1 cellular context compared by ENCODE assay signal in the genomic region with DNA sequence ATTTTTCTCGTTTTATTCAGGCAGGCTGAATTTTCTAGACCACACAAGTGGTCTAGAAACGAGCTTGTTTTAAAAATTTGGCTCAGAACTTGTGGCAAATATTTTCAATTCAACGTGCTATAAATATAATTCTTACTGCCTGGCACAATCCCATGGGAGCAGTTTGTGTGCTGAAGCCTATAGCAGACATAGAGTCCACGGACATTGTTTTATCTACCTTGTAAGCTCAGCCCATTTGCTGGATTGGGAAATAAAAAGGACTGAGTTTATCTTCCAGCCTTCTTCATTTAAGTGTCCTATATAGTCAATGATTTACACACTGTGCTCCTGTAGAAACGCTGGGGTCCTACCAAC.
TF ChIP-seq lines count a peak whose summit lies in the region.

No MANE protein-coding gene starts in this region.

TF ChIP-seq in IMR-90, 13 proteins besides CTCF, POLR2A, EP300 and RAD21 (continued from another document):
- TF ChIP-seq, protein P1, sequence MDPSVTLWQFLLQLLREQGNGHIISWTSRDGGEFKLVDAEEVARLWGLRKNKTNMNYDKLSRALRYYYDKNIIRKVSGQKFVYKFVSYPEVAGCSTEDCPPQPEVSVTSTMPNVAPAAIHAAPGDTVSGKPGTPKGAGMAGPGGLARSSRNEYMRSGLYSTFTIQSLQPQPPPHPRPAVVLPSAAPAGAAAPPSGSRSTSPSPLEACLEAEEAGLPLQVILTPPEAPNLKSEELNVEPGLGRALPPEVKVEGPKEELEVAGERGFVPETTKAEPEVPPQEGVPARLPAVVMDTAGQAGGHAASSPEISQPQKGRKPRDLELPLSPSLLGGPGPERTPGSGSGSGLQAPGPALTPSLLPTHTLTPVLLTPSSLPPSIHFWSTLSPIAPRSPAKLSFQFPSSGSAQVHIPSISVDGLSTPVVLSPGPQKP (IDR thresholded peaks at IDR 0.05; ENCODE audit: borderline replicate concordance, low read depth, low read length): no peak
